ENCODE assay signal across 11 cellular contexts in the genomic region with DNA sequence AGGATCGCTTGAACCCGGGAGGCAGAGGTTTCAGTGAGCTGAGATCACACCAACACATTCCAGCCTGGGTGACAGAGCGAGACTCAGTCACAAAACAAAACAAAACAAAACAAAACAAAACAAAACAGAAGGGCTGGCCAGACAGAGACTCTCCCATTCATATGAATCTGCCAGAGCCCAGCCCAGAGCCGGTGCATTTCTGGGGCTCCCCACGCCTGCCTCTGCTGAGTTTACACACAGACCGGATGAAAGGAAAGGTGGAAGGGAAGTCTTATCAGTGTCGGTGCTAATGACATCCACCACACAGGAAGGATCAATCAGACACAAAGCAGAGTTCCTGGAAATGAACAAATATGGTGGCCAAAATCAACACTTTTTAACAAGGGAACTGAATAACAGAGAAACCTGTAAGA. TPM values are rescaled to one million over a fixed set of nuclear protein-coding genes. Genes with fewer than 3 reads are reported as not detected.
DNase-seq lines count a peak whose midpoint lies in the region; ATAC-seq and TF ChIP-seq lines count a peak whose summit lies in the region.
"Had no signal": no experiment of that assay in that cellular context is flagged by ENCODE, and none has a peak within 500 bp of the region (broad histone marks: within the 10 kb centered on the region; RNA-seq: fewer than 3 reads in every experiment).

No MANE protein-coding gene starts in this region.

- intact Hi-C loops in activated CD8-positive, alpha-beta T cell treated with anti-CD3 and anti-CD28 coated beads for 36 hours (cut with micrococcal nuclease): no loop called here
- intact Hi-C loops in sigmoid colon (cut with DNase I): no loop called here

- no peak for TF ChIP-seq CTCF in activated CD8-positive, alpha-beta T cell treated with anti-CD3 and anti-CD28 coated beads for 36 hours (IDR thresholded peaks at IDR 0.05)
- no peak for TF ChIP-seq CTCF in fibroblast of villous mesenchyme (IDR thresholded peaks at IDR 0.05; ENCODE audit: insufficient read depth, low read depth, low read length)
- no peak for TF ChIP-seq CTCF in sigmoid colon (IDR thresholded peaks at IDR 0.05)

- H3K27me3 ChIP-seq in sigmoid colon: no peaks in the 10 kb centered on the region

- H3K27ac ChIP-seq in sigmoid colon: peak overlapping the region in 1 of 4 donors; percentile 0

- H3K4me3 ChIP-seq in fibroblast of villous mesenchyme (ENCODE audit: low read depth, low read length) (no peak overlapping the region), sigmoid colon (no peak overlapping the region)

- peak; percentile 91 for ATAC-seq in activated CD8-positive, alpha-beta T cell treated with anti-CD3 and anti-CD28 coated beads for 36 hours
- ATAC-seq in GM21360 (IDR thresholded peaks at IDR 0.05; ENCODE audit: unreplicated experiment) (no peak), GM18505 (IDR thresholded peaks at IDR 0.05; ENCODE audit: unreplicated experiment) (no peak)

- H3K4me1 ChIP-seq in sigmoid colon: no peaks in the 10 kb centered on the region

- no peaks in the 10 kb centered on the region for H3K36me3 ChIP-seq in sigmoid colon

- CTCF ChIA-PET in activated CD8-positive, alpha-beta T cell treated with anti-CD3 and anti-CD28 coated beads for 36 hours (lab: Charles Lee): interaction anchor here (0.8 kb wide), 1 partner anchor 111 kb away, joined by 3 read pairs; no protein-coding TSS in a partner anchor

- peak; percentile 36 for DNase-seq in OCI-M1 (lab: John Stamatoyannopoulos, UW)
- DNase-seq in activated CD8-positive, alpha-beta T cell treated with anti-CD3 and anti-CD28 coated beads for 36 hours: peak; percentile 73
- peak; percentile 25 for DNase-seq in fibroblast of villous mesenchyme (ENCODE audit: low read depth)
- peak; percentile 35 to 40 for DNase-seq in stimulated activated CD4-positive, alpha-beta T cell treated with anti-CD3 and anti-CD28 coated beads, Interleukin-2, amount 100 ng/mL, for 24 hours
- no peak for DNase-seq in sigmoid colon
- DNase-seq in HT-29 (ENCODE audit: low spot score): no peak
- DNase-seq: DMS53, NCI-H524 treated with DMSO at 0.1 percent for 48 hours, occipital lobe had no signal

- no peaks in the 10 kb centered on the region for H3K9me3 Mint-ChIP-seq in activated CD8-positive, alpha-beta T cell treated with anti-CD3 and anti-CD28 coated beads for 36 hours

- no peak for TF ChIP-seq POLR2A in sigmoid colon (IDR thresholded peaks at IDR 0.05)
- no peak for TF ChIP-seq POLR2A in GM18505 (IDR thresholded peaks at IDR 0.05; ENCODE audit: borderline replicate concordance, extremely low read depth, insufficient read depth, insufficient read length)

- no peaks in the 10 kb centered on the region for H3K36me3 Mint-ChIP-seq in activated CD8-positive, alpha-beta T cell treated with anti-CD3 and anti-CD28 coated beads for 36 hours (ENCODE audit: low read depth)

- peak overlapping the region; percentile 90 for H3K27ac Mint-ChIP-seq in activated CD8-positive, alpha-beta T cell treated with anti-CD3 and anti-CD28 coated beads for 36 hours

- H3K9me3 ChIP-seq in sigmoid colon: no peaks in the 10 kb centered on the region

- peak overlapping the region; percentile 32 for H3K4me3 Mint-ChIP-seq in activated CD8-positive, alpha-beta T cell treated with anti-CD3 and anti-CD28 coated beads for 36 hours

- no peaks in the 10 kb centered on the region for H3K27me3 Mint-ChIP-seq in activated CD8-positive, alpha-beta T cell treated with anti-CD3 and anti-CD28 coated beads for 36 hours

- POLR2A ChIA-PET in activated CD8-positive, alpha-beta T cell treated with anti-CD3 and anti-CD28 coated beads for 36 hours (lab: Charles Lee): interaction anchor here (0.6 to 1.2 kb wide), 3 partner anchors 9 to 1561 kb away, joined by 3 read pairs; a partner anchor contains a TSS

- no peak for TF ChIP-seq EP300 in sigmoid colon (IDR thresholded peaks at IDR 0.05)

- peaks cover 32% of the 10 kb centered on the region for H3K4me1 Mint-ChIP-seq in activated CD8-positive, alpha-beta T cell treated with anti-CD3 and anti-CD28 coated beads for 36 hours (ENCODE audit: low read depth)

- 38 to 43% methylated on average over 7 of the region's 7 CpGs for WGBS in sigmoid colon, 2 donors

RNA-seq across cellular contexts. Expression of a gene that starts 6.8 kb away (rescaled TPM):
- total RNA-seq in activated CD8-positive, alpha-beta T cell treated with anti-CD3 and anti-CD28 coated beads for 36 hours: 10 to 100 TPM; 27.3 to 28.8 TPM
- total RNA-seq in fibroblast of villous mesenchyme (3.9 and 7.7 TPM in 2 replicates), sigmoid colon (10 to 100 TPM; 15.1 to 36.4 (median 27.2) TPM)
- polyA plus RNA-seq in sigmoid colon: 10 to 100 TPM; 50.3 to 67.5 (median 66.1) TPM
- total RNA-seq in HT-29 (2014; rRNA removed; shearing (Covaris generic)): 34.2 and 51.1 TPM in 2 replicates

RNA-seq across cellular contexts. Expression of a gene that starts 7.4 kb away (rescaled TPM):
- total RNA-seq in activated CD8-positive, alpha-beta T cell treated with anti-CD3 and anti-CD28 coated beads for 36 hours: 10 to 100 TPM in 1 of 2 experiments, 1 to 10 TPM in 1; 8.9 to 10.8 TPM
- total RNA-seq in fibroblast of villous mesenchyme: 4.3 and 5.8 TPM in 2 replicates
- total RNA-seq in sigmoid colon: 10 to 100 TPM in 1 of 4 donors, 1 to 10 TPM in 3; 6.1 to 10.9 (median 7.8) TPM
- 1 to 10 TPM; 2.8 to 7.0 (median 3.0) TPM for polyA plus RNA-seq in sigmoid colon
- total RNA-seq in HT-29 (2014; rRNA removed; shearing (Covaris generic)): 13.7 and 21.5 TPM in 2 replicates

RNA-seq across cellular contexts. Expression of a gene that starts 10.4 kb away (rescaled TPM):
- under 1 TPM; 0.07 to 0.16 TPM for total RNA-seq in activated CD8-positive, alpha-beta T cell treated with anti-CD3 and anti-CD28 coated beads for 36 hours
- total RNA-seq in fibroblast of villous mesenchyme (under 0.01 TPM in 2 replicates), sigmoid colon (under 1 TPM in 1 of 4 donors, not detected in 3; 0.83 TPM)
- under 1 TPM in 1 of 3 donors, not detected in 2; 0.12 TPM for polyA plus RNA-seq in sigmoid colon
- 1.4 and 6.7 TPM in 2 replicates for total RNA-seq in HT-29 (2014; rRNA removed; shearing (Covaris generic))

Comparison
In these comparisons a context has a peak if more than half of its experiments do, and no peak if none do; other contexts are left out.
1. DNase-seq: peak in OCI-M1 (single experiment), activated CD8-positive, alpha-beta T cell treated with anti-CD3 and anti-CD28 coated beads for 36 hours (single experiment), fibroblast of villous mesenchyme (single experiment) and stimulated activated CD4-positive, alpha-beta T cell treated with anti-CD3 and anti-CD28 coated beads, Interleukin-2, amount 100 ng/mL, for 24 hours (2 of 2); none in sigmoid colon (single experiment) and HT-29 (single experiment).